ENCODE assay signal across 8 cellular contexts in genomic region chr14:21436567-21437062, GRCh38. TPM values are rescaled to one million over a fixed set of nuclear protein-coding genes. Genes with fewer than 3 reads are reported as not detected.
DNase-seq lines count a peak whose midpoint lies in the region; ATAC-seq and TF ChIP-seq lines count a peak whose summit lies in the region.

No MANE protein-coding gene starts in this region.

- no peaks in the 10 kb centered on the region for H3K27me3 ChIP-seq in CD8-positive, alpha-beta T cell (ENCODE audit: insufficient read depth, low read length)
- H3K27me3 ChIP-seq in HL-60 (ENCODE audit: insufficient read depth, poor library complexity, severe bottlenecking) (no peaks in the 10 kb centered on the region), mononuclear cell (ENCODE audit: insufficient read depth, low read length) (no peaks in the 10 kb centered on the region)

- peak overlapping the region; percentile 91 for H3K27ac Mint-ChIP-seq in CD8-positive, alpha-beta T cell

- intact Hi-C loops in CD8-positive, alpha-beta T cell (cut with DNase I, micrococcal nuclease): loop anchor here (1.0 to 5.0 kb wide), 8 partner anchors 20 to 168 kb away; partner anchors contain the start of genes CHD8 (in 2 of the 2), HNRNPC (in 2 of the 2), METTL3 (in 2 of the 2) and SUPT16H (in 2 of the 2)

- no peak for ATAC-seq in CD8-positive, alpha-beta T cell

- no peaks in the 10 kb centered on the region for H3K9me3 ChIP-seq in CD8-positive, alpha-beta T cell (ENCODE audit: low read length)
- H3K9me3 ChIP-seq in mononuclear cell (ENCODE audit: low read depth, low read length): no peaks in the 10 kb centered on the region

- H3K36me3 ChIP-seq in CD8-positive, alpha-beta T cell (ENCODE audit: insufficient read depth, low read length): peaks cover 3% of the 10 kb centered on the region

- H3K4me3 Mint-ChIP-seq in CD8-positive, alpha-beta T cell: peak overlapping the region; percentile 96

- H3K27ac ChIP-seq in CD8-positive, alpha-beta T cell (ENCODE audit: low read depth, low read length): peak overlapping the region; percentile 76
- H3K27ac ChIP-seq in HL-60 (replicated peaks): peak overlapping the region; percentile 66

- TF ChIP-seq CTCF in CD8-positive, alpha-beta T cell (IDR thresholded peaks at IDR 0.05): no peak
- TF ChIP-seq CTCF in HL-60 (IDR thresholded peaks at IDR 0.05; ENCODE audit: insufficient read depth, low read length) (no peak), cardiac fibroblast (IDR thresholded peaks at IDR 0.05; ENCODE audit: low read depth, low read length) (no peak)

- peak overlapping the region; percentile 83 for H3K4me3 ChIP-seq in CD8-positive, alpha-beta T cell (ENCODE audit: low read depth, low read length)
- H3K4me3 ChIP-seq in HL-60 (replicated peaks; ENCODE audit: insufficient read depth, low read length): peak overlapping the region; percentile 98
- peak overlapping the region; percentile 77 to 88 for H3K4me3 ChIP-seq in cardiac fibroblast (replicated peaks in 1 of 2; ENCODE audit: low read depth in 2 of 2, low read length in 2 of 2)
- peak overlapping the region; percentile 75 for H3K4me3 ChIP-seq in mononuclear cell (ENCODE audit: low read length)

- peaks cover 28% of the 10 kb centered on the region for H3K4me1 ChIP-seq in CD8-positive, alpha-beta T cell (ENCODE audit: insufficient read depth, low read length)
- peaks cover 18% of the 10 kb centered on the region for H3K4me1 ChIP-seq in mononuclear cell (ENCODE audit: insufficient read depth, low read length)

- POLR2A ChIA-PET in CD8-positive, alpha-beta T cell (lab: Charles Lee): interaction anchor here (0.6 to 3.1 kb wide), 17 partner anchors 10 to 1330 kb away, joined by 3 to 79 read pairs (median 4); partner anchors contain the start of genes CHD8, METTL3, OXA1L and RAB2B

- H3K9me3 Mint-ChIP-seq in CD8-positive, alpha-beta T cell: no peaks in the 10 kb centered on the region

- H3K27me3 Mint-ChIP-seq in CD8-positive, alpha-beta T cell (ENCODE audit: low read depth): no peaks in the 10 kb centered on the region

- DNase-seq in CD8-positive, alpha-beta T cell: no peak
- DNase-seq in HL-60 (ENCODE audit: low read depth in 1 of 2, low spot score in 1 of 2) (no peak), cardiac fibroblast (ENCODE audit: low read depth in 2 of 2) (peak in 1 of 2 donors; percentile 2), NCI-H524 treated with DMSO at 0.1 percent for 48 hours (lab: John Stamatoyannopoulos, UW) (no peak), cortex of kidney (lab: John Stamatoyannopoulos, UW) (no peak), NCI-H128 (lab: John Stamatoyannopoulos, UW; ENCODE audit: unreplicated experiment) (no peak), NCI-H774 (lab: John Stamatoyannopoulos, UW) (no peak)

- CTCF ChIA-PET in CD8-positive, alpha-beta T cell (lab: Charles Lee): interaction anchor here (0.6 to 1.8 kb wide), 8 partner anchors 15 to 332 kb away, joined by 3 to 25 read pairs (median 3); partner anchors contain the start of gene CHD8

- H3K36me3 Mint-ChIP-seq in CD8-positive, alpha-beta T cell: peaks cover 23% of the 10 kb centered on the region

- H3K4me1 Mint-ChIP-seq in CD8-positive, alpha-beta T cell (ENCODE audit: low read depth): peaks cover 63% of the 10 kb centered on the region

RNA-seq across cellular contexts. Expression of gene CHD8, which starts 19.3 kb away (rescaled TPM):
- total RNA-seq in CD8-positive, alpha-beta T cell: 100 to 1,000 TPM; 132 to 144 TPM
- 99.9 TPM for total RNA-seq in mononuclear cell

RNA-seq across cellular contexts. Expression of gene RAB2B, which starts 40.1 kb away (rescaled TPM):
- 10 to 100 TPM; 24.0 to 26.6 TPM for total RNA-seq in CD8-positive, alpha-beta T cell
- total RNA-seq in mononuclear cell: 26.7 TPM

RNA-seq across cellular contexts. Expression of gene TOX4, which starts 40.4 kb away (rescaled TPM):
- total RNA-seq in CD8-positive, alpha-beta T cell: 100 to 1,000 TPM in 1 of 2 experiments, 10 to 100 TPM in 1; 95.0 to 100 TPM
- 51.1 TPM for total RNA-seq in mononuclear cell

RNA-seq across cellular contexts. Expression of gene SUPT16H, which starts 52.8 kb away (rescaled TPM):
- total RNA-seq in CD8-positive, alpha-beta T cell: 10 to 100 TPM; 53.5 to 54.9 TPM
- total RNA-seq in mononuclear cell: 59.5 TPM
